ENCODE assay signal across 16 cellular contexts in the genomic region with DNA sequence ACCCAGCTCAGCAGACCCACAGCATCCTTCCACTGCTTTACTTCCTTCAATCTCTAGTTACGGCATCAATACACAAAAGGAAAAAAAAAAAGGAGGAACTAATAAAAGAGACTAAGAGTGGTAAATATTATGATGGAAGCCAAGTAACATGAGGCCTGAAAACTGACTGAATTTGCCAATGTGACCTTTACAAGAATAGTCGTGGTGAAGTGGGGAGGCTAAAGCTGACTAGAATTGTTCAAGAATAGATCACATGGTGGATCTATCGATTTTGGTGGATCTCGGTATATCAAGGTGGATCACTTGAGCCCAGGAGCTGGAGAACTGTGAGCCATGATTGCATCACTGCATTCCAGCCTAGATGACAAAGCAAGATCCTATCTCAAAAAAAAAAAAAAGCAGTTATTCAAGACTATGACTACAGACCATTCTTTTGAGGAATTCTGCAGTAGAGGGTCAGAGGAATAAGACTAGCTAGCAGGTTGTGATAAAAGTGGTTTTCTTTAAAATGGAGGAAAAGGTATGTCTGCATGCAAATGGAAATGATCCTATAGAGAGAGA. TPM values are rescaled to one million over a fixed set of nuclear protein-coding genes. Genes with fewer than 3 reads are reported as not detected.
A peak's percentile ranks its signal among the peaks of the same experiment; 100 is the strongest.
DNase-seq lines count a peak whose midpoint lies in the region; ATAC-seq and TF ChIP-seq lines count a peak whose summit lies in the region.
"Had no signal": no experiment of that assay in that cellular context is flagged by ENCODE, and none has a peak within 500 bp of the region (broad histone marks: within the 10 kb centered on the region; RNA-seq: fewer than 3 reads in every experiment).

No MANE protein-coding gene starts in this region.

- H3K27me3 ChIP-seq in BJ (ENCODE audit: control insufficient read depth, insufficient read depth, low read length) (no peaks in the 10 kb centered on the region), left lung (no peaks in the 10 kb centered on the region)
- H3K27me3 ChIP-seq: cardiac muscle cell, gastrocnemius medialis, ovary had no signal

- DNase-seq in BJ (ENCODE audit: low read depth) (peak; percentile 35), HT-29 (ENCODE audit: low spot score) (peak; percentile 85), WTC11 (ENCODE audit: low spot score) (no peak), glomerular visceral epithelial cell (ENCODE audit: extremely low spot score) (peak; percentile 38), GDM1 (lab: John Stamatoyannopoulos, UW) (no peak), left lung (no peak)
- no peak for DNase-seq in activated CD4-positive, alpha-beta T cell treated with anti-CD3 and anti-CD28 coated beads for 48 hours
- DNase-seq: activated T-cell treated with anti-CD3 and anti-CD28 coated beads for 4 hours; CD4-positive, CD25-positive, alpha-beta regulatory T cell; gastrocnemius medialis; NCI-H1694; ovary; stimulated activated CD4-positive, alpha-beta T cell treated with anti-CD3 and anti-CD28 coated beads, Interleukin-4, amount 100 ng/mL, for 24 hours had no signal

- H3K9me3 Mint-ChIP-seq in WTC11: no peaks in the 10 kb centered on the region
- H3K9me3 Mint-ChIP-seq: CD4-positive, CD25-positive, alpha-beta regulatory T cell had no signal

- ATAC-seq in WTC11 (no peak), left lung (no peak), HG03097 (IDR thresholded peaks at IDR 0.05; ENCODE audit: low FRiP score, unreplicated experiment) (no peak)

- H3K4me3 Mint-ChIP-seq in WTC11: no peak overlapping the region
- H3K4me3 Mint-ChIP-seq: CD4-positive, CD25-positive, alpha-beta regulatory T cell had no signal

- no peaks in the 10 kb centered on the region for H3K27me3 Mint-ChIP-seq in WTC11 (ENCODE audit: low read depth)
- H3K27me3 Mint-ChIP-seq: CD4-positive, CD25-positive, alpha-beta regulatory T cell had no signal

- peak overlapping the region; percentile 47; the same call in 1 of the 2 replicates for H3K27ac Mint-ChIP-seq in WTC11

- H3K36me3 ChIP-seq in BJ (ENCODE audit: control insufficient read depth, insufficient read depth, low read length): no peaks in the 10 kb centered on the region
- peaks cover 0 to 25% of the 10 kb centered on the region in 2 donors for H3K36me3 ChIP-seq in left lung
- H3K36me3 ChIP-seq: ovary had no signal

- H3K27ac ChIP-seq in left lung: no peak overlapping the region
- H3K27ac ChIP-seq: cardiac muscle cell, ovary had no signal

- H3K9me3 ChIP-seq in left lung: no peaks in the 10 kb centered on the region
- H3K9me3 ChIP-seq: gastrocnemius medialis, ovary had no signal

- peaks cover 17% of the 10 kb centered on the region for H3K36me3 Mint-ChIP-seq in WTC11

- H3K4me1 Mint-ChIP-seq in WTC11: no peaks in the 10 kb centered on the region

- POLR2A ChIA-PET in BJ (lab: Charles Lee): no interaction called here
- POLR2A ChIA-PET in WTC11 (lab: Charles Lee): no interaction called here

- CTCF ChIA-PET in BJ (lab: Yijun Ruan, JAX) (interaction anchor here (0.7 to 1.7 kb wide), 5 partner anchors 10 to 19 kb away, joined by 3 to 9 read pairs (median 5); a partner anchor contains a TSS), WTC11 (lab: Charles Lee) (interaction anchor here (1.4 kb wide), 1 partner anchor 15 kb away, joined by 4 read pairs; a partner anchor contains a TSS)

- TF ChIP-seq CTCF in BJ (IDR thresholded peaks at IDR 0.05; ENCODE audit: insufficient read depth, low read depth, low read length) (no peak), WTC11 (IDR thresholded peaks at IDR 0.05) (no peak), left lung (IDR thresholded peaks at IDR 0.05) (no peak)

- H3K4me1 ChIP-seq in left lung: no peaks in the 10 kb centered on the region
- H3K4me1 ChIP-seq: gastrocnemius medialis had no signal

- intact Hi-C loops in left lung (cut with DNase I): no loop called here

- H3K4me3 ChIP-seq in BJ (ENCODE audit: low read depth, low read length): no peak overlapping the region
- no peak overlapping the region for H3K4me3 ChIP-seq in left lung
- H3K4me3 ChIP-seq: cardiac muscle cell, gastrocnemius medialis, lung, ovary had no signal

TF ChIP-seq in WTC11, 78 proteins besides CTCF, POLR2A, EP300 and RAD21:
- TF ChIP-seq RELA (CRISPR knock-in tag; IDR thresholded peaks at IDR 0.05; ENCODE audit: borderline replicate concordance): no peak
- no peak for TF ChIP-seq CREM (CRISPR knock-in tag; IDR thresholded peaks at IDR 0.05)
- TF ChIP-seq ZNF232 (CRISPR knock-in tag; IDR thresholded peaks at IDR 0.05): no peak
- peak; percentile 55; the same call in 1 of the 2 replicates for TF ChIP-seq GABPB1 (CRISPR knock-in tag; IDR thresholded peaks at IDR 0.05)

RNA-seq across cellular contexts. Expression of a gene that starts 15.1 kb away (rescaled TPM):
- 2.3 and 4.8 TPM in 2 replicates for polyA plus RNA-seq in BJ (2011; rRNA removed)
- 3.5 and 3.8 TPM in 2 replicates for polyA minus RNA-seq in BJ (2011; rRNA and poly(A)+ RNA removed)
- total RNA-seq in HT-29 (2014; rRNA removed; shearing (Covaris generic)): 75.8 and 85.6 TPM in 2 replicates
- 25.4 to 28.8 TPM (median 28.8 TPM) in 3 replicates for total RNA-seq in WTC11 (2021)
- total RNA-seq in left lung: 10 to 100 TPM; 21.5 to 28.7 TPM

Comparison
In these comparisons a context has a peak if more than half of its experiments do, and no peak if none do; other contexts are left out.
1. DNase-seq: peak in BJ (single experiment), HT-29 (single experiment) and glomerular visceral epithelial cell (single experiment); none in WTC11 (single experiment), GDM1 (single experiment), left lung (0 of 2) and activated CD4-positive, alpha-beta T cell treated with anti-CD3 and anti-CD28 coated beads for 48 hours (single experiment).